Comparison of ENCODE assay signal across 1 cellular context in the genomic region with DNA sequence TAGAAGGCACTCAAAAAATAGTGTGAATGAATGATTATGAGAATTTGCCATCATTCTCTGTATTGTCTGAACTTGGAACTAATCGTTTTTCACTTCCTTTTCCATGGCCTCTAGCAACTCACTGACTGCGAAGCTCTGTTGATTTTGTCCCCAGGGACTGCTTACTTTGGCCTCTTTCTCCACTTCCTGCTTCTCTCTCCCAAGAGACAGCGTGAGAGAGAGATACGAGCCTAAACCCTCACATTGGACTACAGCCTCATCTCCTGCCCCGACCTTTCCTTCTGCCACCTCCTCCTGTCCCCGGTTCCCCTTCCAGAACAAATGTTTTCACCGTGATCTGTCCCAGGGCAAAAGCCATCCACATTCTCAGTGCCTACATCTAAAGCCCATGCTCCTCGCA.
TF ChIP-seq lines count a peak whose summit lies in the region.

No MANE protein-coding gene starts in this region.

TF ChIP-seq in HepG2, 621 proteins besides CTCF, POLR2A, EP300 and RAD21 (continued from another document):
- TF ChIP-seq, protein P1, sequence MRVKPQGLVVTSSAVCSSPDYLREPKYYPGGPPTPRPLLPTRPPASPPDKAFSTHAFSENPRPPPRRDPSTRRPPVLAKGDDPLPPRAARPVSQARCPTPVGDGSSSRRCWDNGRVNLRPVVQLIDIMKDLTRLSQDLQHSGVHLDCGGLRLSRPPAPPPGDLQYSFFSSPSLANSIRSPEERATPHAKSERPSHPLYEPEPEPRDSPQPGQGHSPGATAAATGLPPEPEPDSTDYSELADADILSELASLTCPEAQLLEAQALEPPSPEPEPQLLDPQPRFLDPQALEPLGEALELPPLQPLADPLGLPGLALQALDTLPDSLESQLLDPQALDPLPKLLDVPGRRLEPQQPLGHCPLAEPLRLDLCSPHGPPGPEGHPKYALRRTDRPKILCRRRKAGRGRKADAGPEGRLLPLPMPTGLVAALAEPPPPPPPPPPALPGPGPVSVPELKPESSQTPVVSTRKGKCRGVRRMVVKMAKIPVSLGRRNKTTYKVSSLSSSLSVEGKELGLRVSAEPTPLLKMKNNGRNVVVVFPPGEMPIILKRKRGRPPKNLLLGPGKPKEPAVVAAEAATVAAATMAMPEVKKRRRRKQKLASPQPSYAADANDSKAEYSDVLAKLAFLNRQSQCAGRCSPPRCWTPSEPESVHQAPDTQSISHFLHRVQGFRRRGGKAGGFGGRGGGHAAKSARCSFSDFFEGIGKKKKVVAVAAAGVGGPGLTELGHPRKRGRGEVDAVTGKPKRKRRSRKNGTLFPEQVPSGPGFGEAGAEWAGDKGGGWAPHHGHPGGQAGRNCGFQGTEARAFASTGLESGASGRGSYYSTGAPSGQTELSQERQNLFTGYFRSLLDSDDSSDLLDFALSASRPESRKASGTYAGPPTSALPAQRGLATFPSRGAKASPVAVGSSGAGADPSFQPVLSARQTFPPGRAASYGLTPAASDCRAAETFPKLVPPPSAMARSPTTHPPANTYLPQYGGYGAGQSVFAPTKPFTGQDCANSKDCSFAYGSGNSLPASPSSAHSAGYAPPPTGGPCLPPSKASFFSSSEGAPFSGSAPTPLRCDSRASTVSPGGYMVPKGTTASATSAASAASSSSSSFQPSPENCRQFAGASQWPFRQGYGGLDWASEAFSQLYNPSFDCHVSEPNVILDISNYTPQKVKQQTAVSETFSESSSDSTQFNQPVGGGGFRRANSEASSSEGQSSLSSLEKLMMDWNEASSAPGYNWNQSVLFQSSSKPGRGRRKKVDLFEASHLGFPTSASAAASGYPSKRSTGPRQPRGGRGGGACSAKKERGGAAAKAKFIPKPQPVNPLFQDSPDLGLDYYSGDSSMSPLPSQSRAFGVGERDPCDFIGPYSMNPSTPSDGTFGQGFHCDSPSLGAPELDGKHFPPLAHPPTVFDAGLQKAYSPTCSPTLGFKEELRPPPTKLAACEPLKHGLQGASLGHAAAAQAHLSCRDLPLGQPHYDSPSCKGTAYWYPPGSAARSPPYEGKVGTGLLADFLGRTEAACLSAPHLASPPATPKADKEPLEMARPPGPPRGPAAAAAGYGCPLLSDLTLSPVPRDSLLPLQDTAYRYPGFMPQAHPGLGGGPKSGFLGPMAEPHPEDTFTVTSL (CRISPR knock-in tag; IDR thresholded peaks at IDR 0.05; ENCODE audit: borderline replicate concordance), result peak; percentile 38; the same call in 1 of the 2 replicates
- TF ChIP-seq, protein P2, sequence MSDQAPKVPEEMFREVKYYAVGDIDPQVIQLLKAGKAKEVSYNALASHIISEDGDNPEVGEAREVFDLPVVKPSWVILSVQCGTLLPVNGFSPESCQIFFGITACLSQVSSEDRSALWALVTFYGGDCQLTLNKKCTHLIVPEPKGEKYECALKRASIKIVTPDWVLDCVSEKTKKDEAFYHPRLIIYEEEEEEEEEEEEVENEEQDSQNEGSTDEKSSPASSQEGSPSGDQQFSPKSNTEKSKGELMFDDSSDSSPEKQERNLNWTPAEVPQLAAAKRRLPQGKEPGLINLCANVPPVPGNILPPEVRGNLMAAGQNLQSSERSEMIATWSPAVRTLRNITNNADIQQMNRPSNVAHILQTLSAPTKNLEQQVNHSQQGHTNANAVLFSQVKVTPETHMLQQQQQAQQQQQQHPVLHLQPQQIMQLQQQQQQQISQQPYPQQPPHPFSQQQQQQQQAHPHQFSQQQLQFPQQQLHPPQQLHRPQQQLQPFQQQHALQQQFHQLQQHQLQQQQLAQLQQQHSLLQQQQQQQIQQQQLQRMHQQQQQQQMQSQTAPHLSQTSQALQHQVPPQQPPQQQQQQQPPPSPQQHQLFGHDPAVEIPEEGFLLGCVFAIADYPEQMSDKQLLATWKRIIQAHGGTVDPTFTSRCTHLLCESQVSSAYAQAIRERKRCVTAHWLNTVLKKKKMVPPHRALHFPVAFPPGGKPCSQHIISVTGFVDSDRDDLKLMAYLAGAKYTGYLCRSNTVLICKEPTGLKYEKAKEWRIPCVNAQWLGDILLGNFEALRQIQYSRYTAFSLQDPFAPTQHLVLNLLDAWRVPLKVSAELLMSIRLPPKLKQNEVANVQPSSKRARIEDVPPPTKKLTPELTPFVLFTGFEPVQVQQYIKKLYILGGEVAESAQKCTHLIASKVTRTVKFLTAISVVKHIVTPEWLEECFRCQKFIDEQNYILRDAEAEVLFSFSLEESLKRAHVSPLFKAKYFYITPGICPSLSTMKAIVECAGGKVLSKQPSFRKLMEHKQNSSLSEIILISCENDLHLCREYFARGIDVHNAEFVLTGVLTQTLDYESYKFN (CRISPR knock-in tag; conservative IDR thresholded peaks at IDR 0.05), result peak; percentile 54
- TF ChIP-seq GABPB1 (CRISPR knock-in tag; IDR thresholded peaks at IDR 0.05) (no peak), ERF (CRISPR knock-in tag; IDR thresholded peaks at IDR 0.05) (0 out of 2 replicates have a peak, but pooled peaks have one; percentile 36), ELF3 (CRISPR knock-in tag; IDR thresholded peaks at IDR 0.05) (peak; percentile 82), FOXA3 (CRISPR knock-in tag; IDR thresholded peaks at IDR 0.05) (peak; percentile 27; the same call in 1 of the 2 replicates), HOXD1 (CRISPR knock-in tag; IDR thresholded peaks at IDR 0.05) (no peak), GABPA (IDR thresholded peaks at IDR 0.05; ENCODE audit: low read depth, low read length) (no peak), GABPA (CRISPR knock-in tag; IDR thresholded peaks at IDR 0.05; ENCODE audit: low read depth) (peak; percentile 70)
- TF ChIP-seq, protein P3, sequence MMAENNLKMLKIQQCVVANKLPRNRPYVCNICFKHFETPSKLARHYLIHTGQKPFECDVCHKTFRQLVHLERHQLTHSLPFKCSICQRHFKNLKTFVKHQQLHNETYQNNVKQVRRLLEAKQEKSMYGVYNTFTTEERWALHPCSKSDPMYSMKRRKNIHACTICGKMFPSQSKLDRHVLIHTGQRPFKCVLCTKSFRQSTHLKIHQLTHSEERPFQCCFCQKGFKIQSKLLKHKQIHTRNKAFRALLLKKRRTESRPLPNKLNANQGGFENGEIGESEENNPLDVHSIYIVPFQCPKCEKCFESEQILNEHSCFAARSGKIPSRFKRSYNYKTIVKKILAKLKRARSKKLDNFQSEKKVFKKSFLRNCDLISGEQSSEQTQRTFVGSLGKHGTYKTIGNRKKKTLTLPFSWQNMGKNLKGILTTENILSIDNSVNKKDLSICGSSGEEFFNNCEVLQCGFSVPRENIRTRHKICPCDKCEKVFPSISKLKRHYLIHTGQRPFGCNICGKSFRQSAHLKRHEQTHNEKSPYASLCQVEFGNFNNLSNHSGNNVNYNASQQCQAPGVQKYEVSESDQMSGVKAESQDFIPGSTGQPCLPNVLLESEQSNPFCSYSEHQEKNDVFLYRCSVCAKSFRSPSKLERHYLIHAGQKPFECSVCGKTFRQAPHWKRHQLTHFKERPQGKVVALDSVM (CRISPR knock-in tag; IDR thresholded peaks at IDR 0.05), result no peak
- TF ChIP-seq, protein P4, sequence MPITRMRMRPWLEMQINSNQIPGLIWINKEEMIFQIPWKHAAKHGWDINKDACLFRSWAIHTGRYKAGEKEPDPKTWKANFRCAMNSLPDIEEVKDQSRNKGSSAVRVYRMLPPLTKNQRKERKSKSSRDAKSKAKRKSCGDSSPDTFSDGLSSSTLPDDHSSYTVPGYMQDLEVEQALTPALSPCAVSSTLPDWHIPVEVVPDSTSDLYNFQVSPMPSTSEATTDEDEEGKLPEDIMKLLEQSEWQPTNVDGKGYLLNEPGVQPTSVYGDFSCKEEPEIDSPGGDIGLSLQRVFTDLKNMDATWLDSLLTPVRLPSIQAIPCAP (CRISPR knock-in tag; IDR thresholded peaks at IDR 0.05; ENCODE audit: low read depth), result no peak
